8 cellular contexts compared by ENCODE assay signal in genomic region chr5:145936401-145937131, GRCh38. TPM values are rescaled to one million over a fixed set of nuclear protein-coding genes. Genes with fewer than 3 reads are reported as not detected.
DNase-seq lines count a peak whose midpoint lies in the region; ATAC-seq and TF ChIP-seq lines count a peak whose summit lies in the region.

SH3RF2 (plus strand) TSS chr5:145936578; CDS start chr5:145937929, 1,351 bp downstream.

- H3K9me3 Mint-ChIP-seq in dendritic cell treated with granulocyte-macrophage colony-stimulating factor and Interleukin-4, amounts not matched to agents 40 ng/mL and 50 ng/mL, for 4 days, result no peaks in the 10 kb centered on the region

- CTCF ChIA-PET in RWPE1 (lab: Yijun Ruan, JAX), result interaction anchor here (0.6 to 0.7 kb wide), 3 partner anchors 50 to 688 kb away, joined by 3 to 6 read pairs (median 3); no protein-coding TSS in a partner anchor

- H3K4me3 Mint-ChIP-seq in dendritic cell treated with granulocyte-macrophage colony-stimulating factor and Interleukin-4, amounts not matched to agents 40 ng/mL and 50 ng/mL, for 4 days, result peak within 1 kb of the TSS; percentile 57

- H3K36me3 ChIP-seq in right lobe of liver, result no peaks in the 10 kb centered on the region

- TF ChIP-seq POLR2A in right lobe of liver (IDR thresholded peaks at IDR 0.05), result no peak

- H3K4me3 ChIP-seq in right lobe of liver, result peak within 1 kb of the TSS; percentile 46 to 73 (median 58)

- 5% methylated on average over 9 of the region's 28 CpGs for WGBS in right lobe of liver (ENCODE audit: insufficient coverage, low coverage, low lambda C conversion rate, missing lambda C conversion rate)

- DNase-seq in NCI-H82 (lab: John Stamatoyannopoulos, UW) (peak; percentile 4), NCI-H82 treated with DMSO at 0.1 percent for 48 hours (lab: John Stamatoyannopoulos, UW; ENCODE audit: unreplicated experiment) (no peak), RWPE1 (ENCODE audit: low spot score) (peak; percentile 94), right lobe of liver (peak; percentile 54 to 82 (median 70)), stromal cell of bone marrow (ENCODE audit: low read depth) (peak; percentile 65), NCI-H1694 (lab: John Stamatoyannopoulos, UW) (no peak), NCI-H1436 treated with DMSO at 0.1 percent for 48 hours (lab: John Stamatoyannopoulos, UW) (no peak)

- TF ChIP-seq CTCF in RWPE1 (conservative IDR thresholded peaks at IDR 0.05; ENCODE audit: low read depth) (no peak), right lobe of liver (IDR thresholded peaks at IDR 0.05) (no peak)

- H3K36me3 Mint-ChIP-seq in dendritic cell treated with granulocyte-macrophage colony-stimulating factor and Interleukin-4, amounts not matched to agents 40 ng/mL and 50 ng/mL, for 4 days (ENCODE audit: low read depth), result no peaks in the 10 kb centered on the region

- peaks cover 54% of the 10 kb centered on the region for H3K27me3 Mint-ChIP-seq in dendritic cell treated with granulocyte-macrophage colony-stimulating factor and Interleukin-4, amounts not matched to agents 40 ng/mL and 50 ng/mL, for 4 days

- H3K27me3 ChIP-seq in right lobe of liver, result no peaks in the 10 kb centered on the region

- peaks cover 10% of the 10 kb centered on the region for H3K4me1 Mint-ChIP-seq in dendritic cell treated with granulocyte-macrophage colony-stimulating factor and Interleukin-4, amounts not matched to agents 40 ng/mL and 50 ng/mL, for 4 days (ENCODE audit: low read depth)

- intact Hi-C loops in dendritic cell treated with granulocyte-macrophage colony-stimulating factor and Interleukin-4, amounts not matched to agents 40 ng/mL and 50 ng/mL, for 4 days (cut with micrococcal nuclease), result no loop called here
- intact Hi-C loops in right lobe of liver (cut with DNase I), result no loop called here

- ATAC-seq in right lobe of liver, result peak; percentile 81 to 86 (median 83)

- peak within 1 kb of the TSS; percentile 95 for H3K27ac ChIP-seq in RWPE1
- peak within 1 kb of the TSS; percentile 37 to 77 (median 44) for H3K27ac ChIP-seq in right lobe of liver

- no peaks in the 10 kb centered on the region for H3K9me3 ChIP-seq in right lobe of liver

- POLR2A ChIA-PET in RWPE1 (lab: Yijun Ruan, JAX; ENCODE audit: low non-redundant PET), result interaction anchor here (0.6 to 1.0 kb wide), 5 partner anchors 10 to 107 kb away, joined by 3 to 4 read pairs (median 3); no protein-coding TSS in a partner anchor

- H3K4me1 ChIP-seq in right lobe of liver, result peaks cover 0 to 30% (median 4%) of the 10 kb centered on the region in 4 donors

- H3K27ac Mint-ChIP-seq in dendritic cell treated with granulocyte-macrophage colony-stimulating factor and Interleukin-4, amounts not matched to agents 40 ng/mL and 50 ng/mL, for 4 days, result no peak within 1 kb of the TSS

RNA-seq across cellular contexts. Expression of gene SH3RF2, which starts in this region (rescaled TPM):
- total RNA-seq in right lobe of liver, result 10 to 100 TPM in 2 of 6 experiments, 1 to 10 TPM in 4; 2.7 to 20.6 (median 5.8) TPM

Comparison
In these comparisons a context has a peak if more than half of its experiments do, and no peak if none do; other contexts are left out.
1. DNase-seq: peak in NCI-H82 (single experiment), RWPE1 (single experiment), right lobe of liver (3 of 3) and stromal cell of bone marrow (single experiment); none in NCI-H82 treated with DMSO at 0.1 percent for 48 hours (single experiment), NCI-H1694 (single experiment) and NCI-H1436 treated with DMSO at 0.1 percent for 48 hours (single experiment).